Comparison of ENCODE assay signal across 1 cellular context in genomic region chr9:81653240-81653639, GRCh38.
A peak's percentile ranks its signal among the peaks of the same experiment; 100 is the strongest.
TF ChIP-seq lines count a peak whose summit lies in the region.

No MANE protein-coding gene starts in this region.

TF ChIP-seq in endothelial cell of umbilical vein, 7 proteins besides CTCF, POLR2A, EP300 and RAD21:
- TF ChIP-seq, protein P1, sequence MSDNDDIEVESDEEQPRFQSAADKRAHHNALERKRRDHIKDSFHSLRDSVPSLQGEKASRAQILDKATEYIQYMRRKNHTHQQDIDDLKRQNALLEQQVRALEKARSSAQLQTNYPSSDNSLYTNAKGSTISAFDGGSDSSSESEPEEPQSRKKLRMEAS (IDR thresholded peaks at IDR 0.05; ENCODE audit: insufficient read depth, insufficient read length): no peak
- TF ChIP-seq EZH2 (IDR thresholded peaks at IDR 0.05; ENCODE audit: borderline replicate concordance, low read depth, low read length, severe bottlenecking): no peak
- TF ChIP-seq FOS (IDR thresholded peaks at IDR 0.05; ENCODE audit: borderline replicate concordance, insufficient read depth, low read length): peak; percentile 55
- no peak for TF ChIP-seq POLR2AphosphoS5 (IDR thresholded peaks at IDR 0.05; ENCODE audit: insufficient read depth, low read depth, low read length)
- peak; percentile 3 for TF ChIP-seq JUN (IDR thresholded peaks at IDR 0.05; ENCODE audit: borderline replicate concordance, insufficient read depth, insufficient read length, low read depth)
- no peak for TF ChIP-seq MYC (IDR thresholded peaks at IDR 0.05; ENCODE audit: low read depth, low read length)
- TF ChIP-seq GATA2 (IDR thresholded peaks at IDR 0.05; ENCODE audit: insufficient read depth, insufficient read length, low read depth, low read length): no peak
TF ChIP-seq in endothelial cell of umbilical vein: peak in this region for 2.
